1 cellular context compared by ENCODE assay signal in the genomic region with DNA sequence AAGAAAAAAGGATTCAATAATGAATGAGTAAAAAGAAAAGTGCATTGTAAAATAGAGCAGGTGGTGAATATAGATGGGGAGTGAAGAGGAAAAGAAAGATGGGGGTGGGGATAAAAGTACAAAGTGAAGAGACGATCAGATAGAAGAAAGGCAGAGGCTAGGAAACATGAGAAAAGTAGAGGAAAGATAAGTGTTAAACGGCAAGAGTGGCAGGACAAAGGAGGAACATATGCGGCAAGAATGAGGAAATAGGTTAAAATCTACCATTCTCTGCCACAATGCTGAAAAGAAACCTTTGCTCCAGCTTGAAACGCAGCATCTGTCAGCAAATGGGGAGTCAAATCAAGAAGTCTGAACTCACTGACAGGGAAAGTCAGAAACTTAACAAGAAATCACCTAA.
TF ChIP-seq lines count a peak whose summit lies in the region.

No MANE protein-coding gene starts in this region.

TF ChIP-seq in K562, 482 proteins besides CTCF, POLR2A, EP300 and RAD21 (continues in another document):
- peak; percentile 51; the same call in 1 of the 2 replicates for TF ChIP-seq ARID1B (IDR thresholded peaks at IDR 0.05)
- TF ChIP-seq, protein P1, sequence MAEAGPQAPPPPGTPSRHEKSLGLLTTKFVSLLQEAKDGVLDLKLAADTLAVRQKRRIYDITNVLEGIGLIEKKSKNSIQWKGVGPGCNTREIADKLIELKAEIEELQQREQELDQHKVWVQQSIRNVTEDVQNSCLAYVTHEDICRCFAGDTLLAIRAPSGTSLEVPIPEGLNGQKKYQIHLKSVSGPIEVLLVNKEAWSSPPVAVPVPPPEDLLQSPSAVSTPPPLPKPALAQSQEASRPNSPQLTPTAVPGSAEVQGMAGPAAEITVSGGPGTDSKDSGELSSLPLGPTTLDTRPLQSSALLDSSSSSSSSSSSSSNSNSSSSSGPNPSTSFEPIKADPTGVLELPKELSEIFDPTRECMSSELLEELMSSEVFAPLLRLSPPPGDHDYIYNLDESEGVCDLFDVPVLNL (CRISPR knock-in tag; IDR thresholded peaks at IDR 0.05; ENCODE audit: low read depth) = no peak
- 0 out of 2 replicates have a peak, but pooled peaks have one; percentile 36 for TF ChIP-seq DPF2 (IDR thresholded peaks at IDR 0.05)
- no peak for TF ChIP-seq EP400 (IDR thresholded peaks at IDR 0.05)
- TF ChIP-seq PRMT5 (CRISPR knock-in tag; IDR thresholded peaks at IDR 0.05) = no peak
- TF ChIP-seq TRIM24 (IDR thresholded peaks at IDR 0.05) = 0 out of 4 replicates have a peak, but pooled peaks of 1 of the 2 experiments have one; percentile 12
- no peak for TF ChIP-seq ZNF311 (CRISPR knock-in tag; IDR thresholded peaks at IDR 0.05)
- peak; percentile 48; the same call in 1 of the 2 replicates for TF ChIP-seq SMARCE1 (IDR thresholded peaks at IDR 0.05)
- no peak for TF ChIP-seq MEIS2 (IDR thresholded peaks at IDR 0.05; ENCODE audit: partially characterized antibody)
- TF ChIP-seq KLF13 (tag; IDR thresholded peaks at IDR 0.05; ENCODE audit: borderline replicate concordance, low read depth) = no peak
- TF ChIP-seq ZC3H4 (CRISPR knock-in tag; IDR thresholded peaks at IDR 0.05; ENCODE audit: borderline replicate concordance) = no peak
- TF ChIP-seq, protein P2, sequence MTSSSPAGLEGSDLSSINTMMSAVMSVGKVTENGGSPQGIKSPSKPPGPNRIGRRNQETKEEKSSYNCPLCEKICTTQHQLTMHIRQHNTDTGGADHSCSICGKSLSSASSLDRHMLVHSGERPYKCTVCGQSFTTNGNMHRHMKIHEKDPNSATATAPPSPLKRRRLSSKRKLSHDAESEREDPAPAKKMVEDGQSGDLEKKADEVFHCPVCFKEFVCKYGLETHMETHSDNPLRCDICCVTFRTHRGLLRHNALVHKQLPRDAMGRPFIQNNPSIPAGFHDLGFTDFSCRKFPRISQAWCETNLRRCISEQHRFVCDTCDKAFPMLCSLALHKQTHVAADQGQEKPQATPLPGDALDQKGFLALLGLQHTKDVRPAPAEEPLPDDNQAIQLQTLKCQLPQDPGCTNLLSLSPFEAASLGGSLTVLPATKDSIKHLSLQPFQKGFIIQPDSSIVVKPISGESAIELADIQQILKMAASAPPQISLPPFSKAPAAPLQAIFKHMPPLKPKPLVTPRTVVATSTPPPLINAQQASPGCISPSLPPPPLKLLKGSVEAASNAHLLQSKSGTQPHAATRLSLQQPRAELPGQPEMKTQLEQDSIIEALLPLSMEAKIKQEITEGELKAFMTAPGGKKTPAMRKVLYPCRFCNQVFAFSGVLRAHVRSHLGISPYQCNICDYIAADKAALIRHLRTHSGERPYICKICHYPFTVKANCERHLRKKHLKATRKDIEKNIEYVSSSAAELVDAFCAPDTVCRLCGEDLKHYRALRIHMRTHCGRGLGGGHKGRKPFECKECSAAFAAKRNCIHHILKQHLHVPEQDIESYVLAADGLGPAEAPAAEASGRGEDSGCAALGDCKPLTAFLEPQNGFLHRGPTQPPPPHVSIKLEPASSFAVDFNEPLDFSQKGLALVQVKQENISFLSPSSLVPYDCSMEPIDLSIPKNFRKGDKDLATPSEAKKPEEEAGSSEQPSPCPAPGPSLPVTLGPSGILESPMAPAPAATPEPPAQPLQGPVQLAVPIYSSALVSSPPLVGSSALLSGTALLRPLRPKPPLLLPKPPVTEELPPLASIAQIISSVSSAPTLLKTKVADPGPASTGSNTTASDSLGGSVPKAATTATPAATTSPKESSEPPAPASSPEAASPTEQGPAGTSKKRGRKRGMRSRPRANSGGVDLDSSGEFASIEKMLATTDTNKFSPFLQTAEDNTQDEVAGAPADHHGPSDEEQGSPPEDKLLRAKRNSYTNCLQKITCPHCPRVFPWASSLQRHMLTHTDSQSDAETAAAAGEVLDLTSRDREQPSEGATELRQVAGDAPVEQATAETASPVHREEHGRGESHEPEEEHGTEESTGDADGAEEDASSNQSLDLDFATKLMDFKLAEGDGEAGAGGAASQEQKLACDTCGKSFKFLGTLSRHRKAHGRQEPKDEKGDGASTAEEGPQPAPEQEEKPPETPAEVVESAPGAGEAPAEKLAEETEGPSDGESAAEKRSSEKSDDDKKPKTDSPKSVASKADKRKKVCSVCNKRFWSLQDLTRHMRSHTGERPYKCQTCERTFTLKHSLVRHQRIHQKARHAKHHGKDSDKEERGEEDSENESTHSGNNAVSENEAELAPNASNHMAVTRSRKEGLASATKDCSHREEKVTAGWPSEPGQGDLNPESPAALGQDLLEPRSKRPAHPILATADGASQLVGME (CRISPR knock-in tag; IDR thresholded peaks at IDR 0.05) = no peak
- peak; percentile 56; the same call in 1 of the 2 replicates for TF ChIP-seq PKNOX1 (IDR thresholded peaks at IDR 0.05)
- no peak for TF ChIP-seq NEUROD1 (IDR thresholded peaks at IDR 0.05; ENCODE audit: borderline replicate concordance, low read depth, low read length, partially characterized antibody)
- no peak for TF ChIP-seq NR2F6 (CRISPR knock-in tag; IDR thresholded peaks at IDR 0.05)
- no peak for TF ChIP-seq ARID4B (CRISPR knock-in tag; IDR thresholded peaks at IDR 0.05)
- TF ChIP-seq, protein P3, sequence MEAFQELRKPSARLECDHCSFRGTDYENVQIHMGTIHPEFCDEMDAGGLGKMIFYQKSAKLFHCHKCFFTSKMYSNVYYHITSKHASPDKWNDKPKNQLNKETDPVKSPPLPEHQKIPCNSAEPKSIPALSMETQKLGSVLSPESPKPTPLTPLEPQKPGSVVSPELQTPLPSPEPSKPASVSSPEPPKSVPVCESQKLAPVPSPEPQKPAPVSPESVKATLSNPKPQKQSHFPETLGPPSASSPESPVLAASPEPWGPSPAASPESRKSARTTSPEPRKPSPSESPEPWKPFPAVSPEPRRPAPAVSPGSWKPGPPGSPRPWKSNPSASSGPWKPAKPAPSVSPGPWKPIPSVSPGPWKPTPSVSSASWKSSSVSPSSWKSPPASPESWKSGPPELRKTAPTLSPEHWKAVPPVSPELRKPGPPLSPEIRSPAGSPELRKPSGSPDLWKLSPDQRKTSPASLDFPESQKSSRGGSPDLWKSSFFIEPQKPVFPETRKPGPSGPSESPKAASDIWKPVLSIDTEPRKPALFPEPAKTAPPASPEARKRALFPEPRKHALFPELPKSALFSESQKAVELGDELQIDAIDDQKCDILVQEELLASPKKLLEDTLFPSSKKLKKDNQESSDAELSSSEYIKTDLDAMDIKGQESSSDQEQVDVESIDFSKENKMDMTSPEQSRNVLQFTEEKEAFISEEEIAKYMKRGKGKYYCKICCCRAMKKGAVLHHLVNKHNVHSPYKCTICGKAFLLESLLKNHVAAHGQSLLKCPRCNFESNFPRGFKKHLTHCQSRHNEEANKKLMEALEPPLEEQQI (IDR thresholded peaks at IDR 0.05) = no peak
- no peak for TF ChIP-seq CHD2 (IDR thresholded peaks at IDR 0.05; ENCODE audit: low read depth, low read length)
- TF ChIP-seq HDAC8 (tag; IDR thresholded peaks at IDR 0.05) = no peak
- peak; percentile 23; the same call in 1 of the 2 replicates for TF ChIP-seq MYBL2 (IDR thresholded peaks at IDR 0.05; ENCODE audit: low read depth)
- no peak for TF ChIP-seq MYBL2 (CRISPR knock-in tag; IDR thresholded peaks at IDR 0.05; ENCODE audit: borderline replicate concordance)
- 0 out of 2 replicates have a peak, but pooled peaks have one; percentile 15 for TF ChIP-seq HES1 (IDR thresholded peaks at IDR 0.05; ENCODE audit: low read depth)
- peak; percentile 64; the same call in 1 of the 2 replicates for TF ChIP-seq MTA1 (IDR thresholded peaks at IDR 0.05; ENCODE audit: borderline replicate concordance)
- TF ChIP-seq BDP1 (IDR thresholded peaks at IDR 0.05; ENCODE audit: insufficient read depth, insufficient read length) = no peak
- TF ChIP-seq, protein P4, sequence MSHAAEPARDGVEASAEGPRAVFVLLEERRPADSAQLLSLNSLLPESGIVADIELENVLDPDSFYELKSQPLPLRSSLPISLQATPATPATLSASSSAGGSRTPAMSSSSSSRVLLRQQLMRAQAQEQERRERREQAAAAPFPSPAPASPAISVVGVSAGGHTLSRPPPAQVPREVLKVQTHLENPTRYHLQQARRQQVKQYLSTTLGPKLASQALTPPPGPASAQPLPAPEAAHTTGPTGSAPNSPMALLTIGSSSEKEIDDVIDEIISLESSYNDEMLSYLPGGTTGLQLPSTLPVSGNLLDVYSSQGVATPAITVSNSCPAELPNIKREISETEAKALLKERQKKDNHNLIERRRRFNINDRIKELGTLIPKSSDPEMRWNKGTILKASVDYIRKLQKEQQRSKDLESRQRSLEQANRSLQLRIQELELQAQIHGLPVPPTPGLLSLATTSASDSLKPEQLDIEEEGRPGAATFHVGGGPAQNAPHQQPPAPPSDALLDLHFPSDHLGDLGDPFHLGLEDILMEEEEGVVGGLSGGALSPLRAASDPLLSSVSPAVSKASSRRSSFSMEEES (CRISPR knock-in tag; IDR thresholded peaks at IDR 0.05) = no peak
- TF ChIP-seq CEBPB (tag; IDR thresholded peaks at IDR 0.05) = 0 out of 2 replicates have a peak, but pooled peaks have one; percentile 9
- no peak for TF ChIP-seq TGIF2 (CRISPR knock-in tag; IDR thresholded peaks at IDR 0.05)
- TF ChIP-seq PML (IDR thresholded peaks at IDR 0.05; ENCODE audit: low read length) = no peak
- TF ChIP-seq, protein P5, sequence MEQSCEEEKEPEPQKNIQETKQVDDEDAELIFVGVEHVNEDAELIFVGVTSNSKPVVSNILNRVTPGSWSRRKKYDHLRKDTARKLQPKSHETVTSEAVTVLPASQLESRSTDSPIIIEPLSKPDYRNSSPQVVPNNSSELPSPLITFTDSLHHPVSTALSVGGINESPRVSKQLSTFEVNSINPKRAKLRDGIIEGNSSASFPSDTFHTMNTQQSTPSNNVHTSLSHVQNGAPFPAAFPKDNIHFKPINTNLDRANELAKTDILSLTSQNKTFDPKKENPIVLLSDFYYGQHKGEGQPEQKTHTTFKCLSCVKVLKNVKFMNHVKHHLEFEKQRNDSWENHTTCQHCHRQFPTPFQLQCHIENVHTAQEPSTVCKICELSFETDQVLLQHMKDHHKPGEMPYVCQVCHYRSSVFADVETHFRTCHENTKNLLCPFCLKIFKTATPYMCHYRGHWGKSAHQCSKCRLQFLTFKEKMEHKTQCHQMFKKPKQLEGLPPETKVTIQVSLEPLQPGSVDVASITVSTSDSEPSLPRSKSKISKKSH (CRISPR knock-in tag; IDR thresholded peaks at IDR 0.05) = no peak
- TF ChIP-seq ZNF436 (CRISPR knock-in tag; IDR thresholded peaks at IDR 0.05) = no peak
- peak; percentile 55 for TF ChIP-seq SMARCA4 (IDR thresholded peaks at IDR 0.05)
- no peak for TF ChIP-seq ATF2 (CRISPR knock-in tag; IDR thresholded peaks at IDR 0.05)
- TF ChIP-seq TAL1 (IDR thresholded peaks at IDR 0.05) = peak; percentile 21
- no peak for TF ChIP-seq ZNF445 (CRISPR knock-in tag; IDR thresholded peaks at IDR 0.05; ENCODE audit: low read depth)
- TF ChIP-seq MTA2 (IDR thresholded peaks at IDR 0.05; ENCODE audit: low read depth) = no peak
- TF ChIP-seq HDAC1 (IDR thresholded peaks at IDR 0.05) = peak in 1 of 2 experiments; percentile 22; a peak in 1 of 4 replicates
- peak; percentile 64; the same call in 1 of the 2 replicates for TF ChIP-seq SOX6 (IDR thresholded peaks at IDR 0.05)
- TF ChIP-seq RFX5 (IDR thresholded peaks at IDR 0.05; ENCODE audit: low read depth, low read length) = no peak
